ENCODE assay signal across 32 cellular contexts in the genomic region with DNA sequence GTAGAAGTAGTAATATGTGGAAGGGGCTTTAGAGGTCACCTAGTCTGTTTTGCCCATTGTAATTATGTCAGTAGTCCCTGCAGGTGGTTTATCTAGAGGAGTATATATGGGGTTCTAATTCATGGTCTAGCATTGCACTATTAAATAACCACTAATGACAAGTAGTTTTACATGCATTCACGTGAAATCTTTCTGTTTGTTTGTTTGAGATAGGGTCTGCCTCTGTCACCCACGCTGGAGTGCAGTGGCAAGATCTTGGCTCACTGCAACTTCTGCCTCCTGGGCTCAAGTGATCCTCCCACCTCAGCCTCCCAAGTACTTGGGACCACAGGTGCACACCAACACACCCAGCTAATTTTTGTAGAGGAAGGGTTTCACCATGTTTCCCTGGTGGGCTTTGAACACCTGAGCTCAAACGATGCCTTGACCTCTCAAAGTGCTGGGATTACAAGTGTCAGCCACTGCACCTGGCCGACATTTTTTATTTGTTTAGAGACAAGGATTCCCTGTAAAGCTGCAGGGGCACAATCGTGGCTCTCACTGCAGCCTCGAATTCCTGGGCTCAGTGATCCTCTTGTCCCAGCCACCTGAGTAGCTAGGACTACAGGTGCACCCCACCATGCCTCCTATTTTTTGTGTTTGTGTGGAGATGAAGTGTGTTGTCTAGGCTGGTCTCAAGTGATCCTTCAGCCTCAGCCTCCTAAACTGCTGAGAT. TPM values are rescaled to one million over a fixed set of nuclear protein-coding genes. Genes with fewer than 3 reads are reported as not detected.
DNase-seq lines count a peak whose midpoint lies in the region; ATAC-seq lines count a peak whose summit lies in the region.
"Had no signal": no experiment of that assay in that cellular context is flagged by ENCODE, and none has a peak within 500 bp of the region (broad histone marks: within the 10 kb centered on the region; RNA-seq: fewer than 3 reads in every experiment).

No MANE protein-coding gene starts in this region.

- peak overlapping the region; percentile 13 to 23 for H3K27ac Mint-ChIP-seq in T-cell
- peak overlapping the region in 6 of 9 donors; percentile 47 to 65 (median 56) for H3K27ac Mint-ChIP-seq in naive thymus-derived CD4-positive, alpha-beta T cell
- H3K27ac Mint-ChIP-seq: activated T-helper 17 cell treated with anti-CD3 and anti-CD28 coated beads, Interleukin-2, amount 50 U/mL, for 72 hours; dendritic cell treated with granulocyte-macrophage colony-stimulating factor and Interleukin-4, amounts not matched to agents 40 ng/mL and 50 ng/mL, for 4 days had no signal

- H3K4me3 Mint-ChIP-seq in T-cell: no peak overlapping the region
- H3K4me3 Mint-ChIP-seq in naive thymus-derived CD4-positive, alpha-beta T cell: no peak overlapping the region
- H3K4me3 Mint-ChIP-seq: activated T-helper 17 cell treated with anti-CD3 and anti-CD28 coated beads, Interleukin-2, amount 50 U/mL, for 72 hours; dendritic cell treated with granulocyte-macrophage colony-stimulating factor and Interleukin-4, amounts not matched to agents 40 ng/mL and 50 ng/mL, for 4 days had no signal

- H3K4me1 ChIP-seq in naive thymus-derived CD4-positive, alpha-beta T cell (ENCODE audit: control insufficient read depth in 2 of 2, insufficient read depth in 2 of 2, low read length in 2 of 2): no peaks in the 10 kb centered on the region
- H3K4me1 ChIP-seq: ascending aorta, esophagus squamous epithelium, heart right ventricle, psoas muscle, stomach, thyroid gland, vagina had no signal

- POLR2A ChIA-PET in T-cell (lab: Charles Lee): interaction anchor here (0.6 to 0.7 kb wide), 5 partner anchors 11 to 1638 kb away, joined by 3 to 5 read pairs (median 3); partner anchors contain the start of genes NUMB (in 1 of the 2) and PSEN1 (in 1 of the 2)
- POLR2A ChIA-PET in naive thymus-derived CD4-positive, alpha-beta T cell (lab: Charles Lee): no interaction called here

- no peaks in the 10 kb centered on the region for H3K27me3 ChIP-seq in naive thymus-derived CD4-positive, alpha-beta T cell (ENCODE audit: control insufficient read depth in 2 of 2, insufficient read depth in 2 of 2, low read length in 2 of 2)
- H3K27me3 ChIP-seq: ascending aorta, esophagus squamous epithelium, heart right ventricle, stomach, thyroid gland, vagina had no signal

- H3K9me3 Mint-ChIP-seq in T-cell: no peaks in the 10 kb centered on the region
- H3K9me3 Mint-ChIP-seq in naive thymus-derived CD4-positive, alpha-beta T cell: no peaks in the 10 kb centered on the region
- H3K9me3 Mint-ChIP-seq: activated naive CD4-positive, alpha-beta T cell treated with anti-CD3 and anti-CD28 coated beads, Interleukin-2, amount 50 U/mL, for 72 hours; activated T-helper 17 cell treated with anti-CD3 and anti-CD28 coated beads, Interleukin-2, amount 50 U/mL, for 72 hours; dendritic cell treated with granulocyte-macrophage colony-stimulating factor and Interleukin-4, amounts not matched to agents 40 ng/mL and 50 ng/mL, for 4 days had no signal

- no peak for ATAC-seq in T-cell (replicated peaks in 1 of 4)
- ATAC-seq in naive thymus-derived CD4-positive, alpha-beta T cell: no peak
- ATAC-seq in GM18873 (IDR thresholded peaks at IDR 0.05; ENCODE audit: low FRiP score, unreplicated experiment): no peak
- ATAC-seq: activated naive CD4-positive, alpha-beta T cell treated with anti-CD3 and anti-CD28 coated beads, Interleukin-2, amount 50 U/mL, for 72 hours; activated T-helper 17 cell treated with anti-CD3 and anti-CD28 coated beads, Interleukin-2, amount 50 U/mL, for 72 hours; heart right ventricle; psoas muscle had no signal

- CTCF ChIA-PET in T-cell (lab: Charles Lee): no interaction called here
- CTCF ChIA-PET in naive thymus-derived CD4-positive, alpha-beta T cell (lab: Charles Lee): interaction anchor here (0.6 to 0.7 kb wide), 2 partner anchors 98 to 513 kb away, joined by 3 to 5 read pairs; no protein-coding TSS in a partner anchor

- H3K4me1 Mint-ChIP-seq in T-cell: peaks cover 0 to 3% (median 2%) of the 10 kb centered on the region in 3 donors
- H3K4me1 Mint-ChIP-seq in naive thymus-derived CD4-positive, alpha-beta T cell: peaks cover 0 to 10% (median 5%) of the 10 kb centered on the region in 7 donors
- H3K4me1 Mint-ChIP-seq: activated T-helper 17 cell treated with anti-CD3 and anti-CD28 coated beads, Interleukin-2, amount 50 U/mL, for 72 hours had no signal

- intact Hi-C loops in naive thymus-derived CD4-positive, alpha-beta T cell (cut with micrococcal nuclease): loop anchor here in 1 of 2 donors (1.0 kb wide), 1 partner anchor 12 kb away; the partner anchor contains the start of gene PSEN1

- DNase-seq in NCI-H1417 (lab: John Stamatoyannopoulos, UW) (peak in 2 of 3 experiments; percentile 27 to 34), NCI-H1417 treated with DMSO at 0.1 percent for 48 hours (lab: John Stamatoyannopoulos, UW) (no peak), ELF-1 (ENCODE audit: low read depth, low spot score) (peak; percentile 29), T-cell (no peak), caudate nucleus (lab: John Stamatoyannopoulos, UW) (no peak), anterior cingulate cortex (lab: John Stamatoyannopoulos, UW) (no peak)
- DNase-seq in naive thymus-derived CD4-positive, alpha-beta T cell: no peak
- DNase-seq: activated CD4-positive, alpha-beta T cell treated with anti-CD3 and anti-CD28 coated beads, Interleukin-2, amount 50 U/mL, for 1 hour; activated CD8-positive, alpha-beta memory T cell treated with anti-CD3 and anti-CD28 coated beads, Interleukin-2, amount 50 U/mL, for 4 hours; central memory CD4-positive, alpha-beta T cell; EL; esophagus squamous epithelium; foreskin melanocyte; heart right ventricle; mammary epithelial cell; NCI-H1436 treated with DMSO at 0.1 percent for 48 hours; NCI-H2171; NCI-H510A; PC-3; psoas muscle; Right ventricle myocardium superior; stomach; thyroid gland; WERI-Rb-1 had no signal

- H3K4me3 ChIP-seq in naive thymus-derived CD4-positive, alpha-beta T cell (ENCODE audit: low read length): no peak overlapping the region
- H3K4me3 ChIP-seq: ascending aorta, esophagus squamous epithelium, heart right ventricle, psoas muscle, stomach, thyroid gland, vagina had no signal

- H3K36me3 ChIP-seq in naive thymus-derived CD4-positive, alpha-beta T cell (ENCODE audit: control insufficient read depth in 2 of 3, insufficient read depth in 3 of 3, low read length in 3 of 3): peaks cover 9 to 22% (median 10%) of the 10 kb centered on the region in 3 experiments

- H3K9me3 ChIP-seq in naive thymus-derived CD4-positive, alpha-beta T cell (ENCODE audit: control insufficient read depth in 2 of 3, low read length in 3 of 3): no peaks in the 10 kb centered on the region
- H3K9me3 ChIP-seq: ascending aorta, esophagus squamous epithelium, heart right ventricle, psoas muscle, stomach, thyroid gland, vagina had no signal

- peaks cover 33% of the 10 kb centered on the region for H3K36me3 Mint-ChIP-seq in T-cell
- H3K36me3 Mint-ChIP-seq in naive thymus-derived CD4-positive, alpha-beta T cell: peaks cover 0 to 29% (median 10%) of the 10 kb centered on the region in 5 donors

- no peak overlapping the region for H3K27ac ChIP-seq in naive thymus-derived CD4-positive, alpha-beta T cell (ENCODE audit: low read depth, low read length)
- no peak overlapping the region for H3K27ac ChIP-seq in caudate nucleus (ENCODE audit: low read depth, low read length)
- H3K27ac ChIP-seq: 22Rv1, ascending aorta, C4-2B, esophagus squamous epithelium, heart right ventricle, psoas muscle, stomach, thyroid gland, vagina, WERI-Rb-1 had no signal

- H3K27me3 Mint-ChIP-seq in T-cell: no peaks in the 10 kb centered on the region
- no peaks in the 10 kb centered on the region for H3K27me3 Mint-ChIP-seq in naive thymus-derived CD4-positive, alpha-beta T cell
- H3K27me3 Mint-ChIP-seq: activated T-helper 17 cell treated with anti-CD3 and anti-CD28 coated beads, Interleukin-2, amount 50 U/mL, for 72 hours; dendritic cell treated with granulocyte-macrophage colony-stimulating factor and Interleukin-4, amounts not matched to agents 40 ng/mL and 50 ng/mL, for 4 days had no signal

RNA-seq across cellular contexts. Expression of gene PSEN1, which starts 12.0 kb away (rescaled TPM):
- total RNA-seq in T-cell: 10 to 100 TPM; 31.7 to 49.2 (median 37.9) TPM
- total RNA-seq in naive thymus-derived CD4-positive, alpha-beta T cell: 10 to 100 TPM; 32.7 to 55.8 (median 49.3) TPM
- 10 to 100 TPM; 23.7 to 37.6 TPM for polyA plus RNA-seq in naive thymus-derived CD4-positive, alpha-beta T cell

Comparison
In these comparisons a context has a peak if more than half of its experiments do, and no peak if none do; other contexts are left out.
1. DNase-seq: peak in NCI-H1417 (2 of 3) and ELF-1 (single experiment); none in NCI-H1417 treated with DMSO at 0.1 percent for 48 hours (single experiment), T-cell (0 of 34), naive thymus-derived CD4-positive, alpha-beta T cell (0 of 9), caudate nucleus (0 of 61) and anterior cingulate cortex (0 of 58).